1 cellular context compared by ENCODE assay signal in the genomic region with DNA sequence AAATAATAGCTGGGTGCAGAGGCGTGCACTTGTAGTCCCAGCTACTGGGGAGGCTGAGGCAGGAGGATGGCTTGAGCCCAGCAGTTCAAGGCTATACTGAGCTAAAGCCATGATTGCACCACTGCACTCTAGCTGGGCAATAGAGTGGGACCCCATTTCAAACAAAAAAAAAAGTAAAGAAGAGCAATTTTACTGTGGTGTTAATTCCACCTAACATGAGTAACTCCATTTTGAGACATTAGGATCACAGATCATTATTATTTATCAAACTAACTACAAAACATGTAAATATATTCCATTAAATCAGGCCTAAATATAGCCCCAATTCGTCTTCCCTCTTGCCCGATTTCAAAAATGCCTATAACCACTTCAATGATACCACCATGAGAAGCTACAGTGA.
TF ChIP-seq lines count a peak whose summit lies in the region.

No MANE protein-coding gene starts in this region.

TF ChIP-seq in K562, 482 proteins besides CTCF, POLR2A, EP300 and RAD21 (continued from another document and continues in another):
- TF ChIP-seq, protein P1, sequence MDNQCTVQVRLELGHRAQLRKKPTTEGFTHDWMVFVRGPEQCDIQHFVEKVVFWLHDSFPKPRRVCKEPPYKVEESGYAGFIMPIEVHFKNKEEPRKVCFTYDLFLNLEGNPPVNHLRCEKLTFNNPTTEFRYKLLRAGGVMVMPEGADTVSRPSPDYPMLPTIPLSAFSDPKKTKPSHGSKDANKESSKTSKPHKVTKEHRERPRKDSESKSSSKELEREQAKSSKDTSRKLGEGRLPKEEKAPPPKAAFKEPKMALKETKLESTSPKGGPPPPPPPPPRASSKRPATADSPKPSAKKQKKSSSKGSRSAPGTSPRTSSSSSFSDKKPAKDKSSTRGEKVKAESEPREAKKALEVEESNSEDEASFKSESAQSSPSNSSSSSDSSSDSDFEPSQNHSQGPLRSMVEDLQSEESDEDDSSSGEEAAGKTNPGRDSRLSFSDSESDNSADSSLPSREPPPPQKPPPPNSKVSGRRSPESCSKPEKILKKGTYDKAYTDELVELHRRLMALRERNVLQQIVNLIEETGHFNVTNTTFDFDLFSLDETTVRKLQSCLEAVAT (IDR thresholded peaks at IDR 0.05): no peak
- TF ChIP-seq MECOM (CRISPR knock-in tag; IDR thresholded peaks at IDR 0.05) (peak; percentile 95), TFAM (CRISPR knock-in tag; conservative IDR thresholded peaks at IDR 0.05) (no peak), ZNF507 (tag; conservative IDR thresholded peaks at IDR 0.05) (no peak; the same call in 1 of the 2 replicates), HNRNPLL (IDR thresholded peaks at IDR 0.05; ENCODE audit: low read depth, low read length, poor library complexity, severe bottlenecking) (no peak), ZNF707 (CRISPR knock-in tag; conservative IDR thresholded peaks at IDR 0.05) (peak; percentile 67), ZFX (CRISPR knock-in tag; IDR thresholded peaks at IDR 0.05) (no peak), IFI16 (CRISPR knock-in tag; IDR thresholded peaks at IDR 0.05) (peak; percentile 79), TBP (optimal IDR thresholded peaks at IDR 0.05; ENCODE audit: low read depth, low read length) (no peak), RBM14 (IDR thresholded peaks at IDR 0.05; ENCODE audit: borderline replicate concordance, insufficient read depth, low read depth, low read length) (no peak), CBX8 (IDR thresholded peaks at IDR 0.05; ENCODE audit: borderline replicate concordance, extremely low read depth, low read depth, low read length, poor library complexity, severe bottlenecking) (no peak), GABPB2 (CRISPR knock-in tag; conservative IDR thresholded peaks at IDR 0.05) (no peak), ZKSCAN3 (CRISPR knock-in tag; IDR thresholded peaks at IDR 0.05) (no peak), ATF7 (IDR thresholded peaks at IDR 0.05) (no peak), RCOR1 (IDR thresholded peaks at IDR 0.05; ENCODE audit: borderline replicate concordance in 1 of 2, low read depth in 2 of 2, low read length in 2 of 2) (no peak), MCM5 (IDR thresholded peaks at IDR 0.05; ENCODE audit: low read depth) (no peak), GTF2A2 (tag; IDR thresholded peaks at IDR 0.05) (peak; percentile 98), E2F3 (CRISPR knock-in tag; IDR thresholded peaks at IDR 0.05) (no peak), FOXJ3 (CRISPR knock-in tag; IDR thresholded peaks at IDR 0.05) (no peak), ARNT (IDR thresholded peaks at IDR 0.05) (no peak), PHTF2 (CRISPR knock-in tag; IDR thresholded peaks at IDR 0.05) (no peak), MCM2 (IDR thresholded peaks at IDR 0.05; ENCODE audit: low read depth) (no peak), PHB2 (IDR thresholded peaks at IDR 0.05; ENCODE audit: low read depth) (no peak), LEF1 (IDR thresholded peaks at IDR 0.05) (no peak), RB1 (IDR thresholded peaks at IDR 0.05; ENCODE audit: low read depth) (no peak), ZNF146 (CRISPR knock-in tag; IDR thresholded peaks at IDR 0.05; ENCODE audit: unreplicated experiment) (no peak), CBX5 (IDR thresholded peaks at IDR 0.05; ENCODE audit: borderline replicate concordance, low read depth) (no peak), FOS (IDR thresholded peaks at IDR 0.05; ENCODE audit: extremely low read depth, insufficient read length) (no peak), KLF6 (CRISPR knock-in tag; IDR thresholded peaks at IDR 0.05; ENCODE audit: borderline replicate concordance) (peak; percentile 65), MBD2 (IDR thresholded peaks at IDR 0.05; ENCODE audit: borderline replicate concordance, low read depth) (no peak), NBN (IDR thresholded peaks at IDR 0.05; ENCODE audit: low read depth) (no peak), PHF20 (IDR thresholded peaks at IDR 0.05; ENCODE audit: partially characterized antibody) (no peak), MEF2D (tag; conservative IDR thresholded peaks at IDR 0.05; ENCODE audit: low read depth) (0 out of 2 replicates have a peak, but pooled peaks have one; percentile 46), ZNF644 (tag; IDR thresholded peaks at IDR 0.05; ENCODE audit: low read depth) (no peak)
- TF ChIP-seq, protein P2, sequence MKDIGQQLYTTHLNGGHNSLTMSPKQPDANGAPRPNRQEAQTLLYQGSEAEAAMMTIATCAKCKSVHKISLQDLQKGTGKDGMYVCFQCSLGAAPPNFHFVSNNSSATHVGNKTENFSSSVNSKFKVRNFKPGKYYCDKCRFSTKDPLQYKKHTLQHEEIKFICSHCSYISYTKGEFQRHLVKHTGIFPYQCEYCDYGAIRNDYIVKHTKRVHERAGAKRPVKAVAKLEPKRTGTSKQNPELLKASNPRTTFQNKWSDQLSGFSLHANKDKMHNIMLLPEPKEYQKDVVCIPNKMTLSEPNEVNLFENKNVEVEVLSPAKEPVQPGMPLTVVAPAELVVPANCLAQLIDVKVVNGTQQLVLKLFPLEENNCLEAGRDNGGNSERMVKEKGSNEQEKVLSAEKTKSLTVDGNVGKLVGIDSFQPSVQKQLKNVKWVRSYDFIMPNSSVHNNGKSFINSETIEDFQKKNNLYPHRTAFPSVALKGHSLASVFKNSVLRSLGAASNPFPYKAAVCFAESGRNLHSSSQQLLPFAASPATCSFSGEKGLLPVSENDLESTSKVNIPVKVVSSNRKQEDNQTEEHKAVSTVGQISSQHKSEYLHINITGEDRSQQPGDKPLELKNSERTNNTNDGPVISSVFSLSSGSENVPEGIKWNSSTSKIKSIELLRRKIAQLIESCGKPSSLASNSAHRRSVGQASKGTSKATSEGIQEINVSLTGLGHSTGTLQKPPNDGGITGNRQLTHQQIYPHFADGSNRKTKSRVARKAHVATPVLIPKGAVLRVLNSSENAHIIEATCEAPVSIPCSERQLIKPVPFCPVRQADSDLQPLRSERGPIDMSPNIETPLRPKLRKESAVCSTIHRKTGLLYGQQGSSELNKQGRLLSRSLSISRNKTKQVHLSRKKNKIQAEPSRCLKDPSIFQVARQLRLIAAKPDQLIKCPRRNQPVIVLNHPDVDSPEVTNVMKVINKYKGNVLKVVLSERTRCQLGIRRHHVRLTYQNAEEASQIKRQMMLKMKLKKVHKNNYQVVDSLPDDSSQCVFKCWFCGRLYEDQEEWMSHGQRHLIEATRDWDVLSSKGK (CRISPR knock-in tag; IDR thresholded peaks at IDR 0.05): no peak
- TF ChIP-seq, protein P3, sequence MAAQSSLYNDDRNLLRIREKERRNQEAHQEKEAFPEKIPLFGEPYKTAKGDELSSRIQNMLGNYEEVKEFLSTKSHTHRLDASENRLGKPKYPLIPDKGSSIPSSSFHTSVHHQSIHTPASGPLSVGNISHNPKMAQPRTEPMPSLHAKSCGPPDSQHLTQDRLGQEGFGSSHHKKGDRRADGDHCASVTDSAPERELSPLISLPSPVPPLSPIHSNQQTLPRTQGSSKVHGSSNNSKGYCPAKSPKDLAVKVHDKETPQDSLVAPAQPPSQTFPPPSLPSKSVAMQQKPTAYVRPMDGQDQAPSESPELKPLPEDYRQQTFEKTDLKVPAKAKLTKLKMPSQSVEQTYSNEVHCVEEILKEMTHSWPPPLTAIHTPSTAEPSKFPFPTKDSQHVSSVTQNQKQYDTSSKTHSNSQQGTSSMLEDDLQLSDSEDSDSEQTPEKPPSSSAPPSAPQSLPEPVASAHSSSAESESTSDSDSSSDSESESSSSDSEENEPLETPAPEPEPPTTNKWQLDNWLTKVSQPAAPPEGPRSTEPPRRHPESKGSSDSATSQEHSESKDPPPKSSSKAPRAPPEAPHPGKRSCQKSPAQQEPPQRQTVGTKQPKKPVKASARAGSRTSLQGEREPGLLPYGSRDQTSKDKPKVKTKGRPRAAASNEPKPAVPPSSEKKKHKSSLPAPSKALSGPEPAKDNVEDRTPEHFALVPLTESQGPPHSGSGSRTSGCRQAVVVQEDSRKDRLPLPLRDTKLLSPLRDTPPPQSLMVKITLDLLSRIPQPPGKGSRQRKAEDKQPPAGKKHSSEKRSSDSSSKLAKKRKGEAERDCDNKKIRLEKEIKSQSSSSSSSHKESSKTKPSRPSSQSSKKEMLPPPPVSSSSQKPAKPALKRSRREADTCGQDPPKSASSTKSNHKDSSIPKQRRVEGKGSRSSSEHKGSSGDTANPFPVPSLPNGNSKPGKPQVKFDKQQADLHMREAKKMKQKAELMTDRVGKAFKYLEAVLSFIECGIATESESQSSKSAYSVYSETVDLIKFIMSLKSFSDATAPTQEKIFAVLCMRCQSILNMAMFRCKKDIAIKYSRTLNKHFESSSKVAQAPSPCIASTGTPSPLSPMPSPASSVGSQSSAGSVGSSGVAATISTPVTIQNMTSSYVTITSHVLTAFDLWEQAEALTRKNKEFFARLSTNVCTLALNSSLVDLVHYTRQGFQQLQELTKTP (IDR thresholded peaks at IDR 0.05; ENCODE audit: low read depth in 1 of 2, partially characterized antibody in 2 of 2): no peak
- TF ChIP-seq, protein P4, sequence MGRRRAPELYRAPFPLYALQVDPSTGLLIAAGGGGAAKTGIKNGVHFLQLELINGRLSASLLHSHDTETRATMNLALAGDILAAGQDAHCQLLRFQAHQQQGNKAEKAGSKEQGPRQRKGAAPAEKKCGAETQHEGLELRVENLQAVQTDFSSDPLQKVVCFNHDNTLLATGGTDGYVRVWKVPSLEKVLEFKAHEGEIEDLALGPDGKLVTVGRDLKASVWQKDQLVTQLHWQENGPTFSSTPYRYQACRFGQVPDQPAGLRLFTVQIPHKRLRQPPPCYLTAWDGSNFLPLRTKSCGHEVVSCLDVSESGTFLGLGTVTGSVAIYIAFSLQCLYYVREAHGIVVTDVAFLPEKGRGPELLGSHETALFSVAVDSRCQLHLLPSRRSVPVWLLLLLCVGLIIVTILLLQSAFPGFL (CRISPR knock-in tag; IDR thresholded peaks at IDR 0.05): no peak
- TF ChIP-seq, protein P5, sequence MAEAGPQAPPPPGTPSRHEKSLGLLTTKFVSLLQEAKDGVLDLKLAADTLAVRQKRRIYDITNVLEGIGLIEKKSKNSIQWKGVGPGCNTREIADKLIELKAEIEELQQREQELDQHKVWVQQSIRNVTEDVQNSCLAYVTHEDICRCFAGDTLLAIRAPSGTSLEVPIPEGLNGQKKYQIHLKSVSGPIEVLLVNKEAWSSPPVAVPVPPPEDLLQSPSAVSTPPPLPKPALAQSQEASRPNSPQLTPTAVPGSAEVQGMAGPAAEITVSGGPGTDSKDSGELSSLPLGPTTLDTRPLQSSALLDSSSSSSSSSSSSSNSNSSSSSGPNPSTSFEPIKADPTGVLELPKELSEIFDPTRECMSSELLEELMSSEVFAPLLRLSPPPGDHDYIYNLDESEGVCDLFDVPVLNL (CRISPR knock-in tag; IDR thresholded peaks at IDR 0.05; ENCODE audit: low read depth): no peak
- TF ChIP-seq, protein P6, sequence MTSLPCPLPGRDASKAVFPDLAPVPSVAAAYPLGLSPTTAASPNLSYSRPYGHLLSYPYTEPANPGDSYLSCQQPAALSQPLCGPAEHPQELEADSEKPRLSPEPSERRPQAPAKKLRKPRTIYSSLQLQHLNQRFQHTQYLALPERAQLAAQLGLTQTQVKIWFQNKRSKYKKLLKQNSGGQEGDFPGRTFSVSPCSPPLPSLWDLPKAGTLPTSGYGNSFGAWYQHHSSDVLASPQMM (CRISPR knock-in tag; IDR thresholded peaks at IDR 0.05): no peak
- TF ChIP-seq, protein P7, sequence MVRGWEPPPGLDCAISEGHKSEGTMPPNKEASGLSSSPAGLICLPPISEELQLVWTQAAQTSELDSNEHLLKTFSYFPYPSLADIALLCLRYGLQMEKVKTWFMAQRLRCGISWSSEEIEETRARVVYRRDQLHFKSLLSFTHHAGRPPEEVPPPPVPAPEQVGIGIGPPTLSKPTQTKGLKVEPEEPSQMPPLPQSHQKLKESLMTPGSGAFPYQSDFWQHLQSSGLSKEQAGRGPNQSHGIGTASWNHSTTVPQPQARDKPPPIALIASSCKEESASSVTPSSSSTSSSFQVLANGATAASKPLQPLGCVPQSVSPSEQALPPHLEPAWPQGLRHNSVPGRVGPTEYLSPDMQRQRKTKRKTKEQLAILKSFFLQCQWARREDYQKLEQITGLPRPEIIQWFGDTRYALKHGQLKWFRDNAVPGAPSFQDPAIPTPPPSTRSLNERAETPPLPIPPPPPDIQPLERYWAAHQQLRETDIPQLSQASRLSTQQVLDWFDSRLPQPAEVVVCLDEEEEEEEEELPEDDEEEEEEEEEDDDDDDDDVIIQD (CRISPR knock-in tag; IDR thresholded peaks at IDR 0.05): 0 out of 2 replicates have a peak, but pooled peaks have one; percentile 62
- TF ChIP-seq, protein P8, sequence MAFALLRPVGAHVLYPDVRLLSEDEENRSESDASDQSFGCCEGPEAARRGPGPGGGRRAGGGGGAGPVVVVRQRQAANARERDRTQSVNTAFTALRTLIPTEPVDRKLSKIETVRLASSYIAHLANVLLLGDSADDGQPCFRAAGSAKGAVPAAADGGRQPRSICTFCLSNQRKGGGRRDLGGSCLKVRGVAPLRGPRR (CRISPR knock-in tag; IDR thresholded peaks at IDR 0.05): peak; percentile 90
- TF ChIP-seq, protein P9, sequence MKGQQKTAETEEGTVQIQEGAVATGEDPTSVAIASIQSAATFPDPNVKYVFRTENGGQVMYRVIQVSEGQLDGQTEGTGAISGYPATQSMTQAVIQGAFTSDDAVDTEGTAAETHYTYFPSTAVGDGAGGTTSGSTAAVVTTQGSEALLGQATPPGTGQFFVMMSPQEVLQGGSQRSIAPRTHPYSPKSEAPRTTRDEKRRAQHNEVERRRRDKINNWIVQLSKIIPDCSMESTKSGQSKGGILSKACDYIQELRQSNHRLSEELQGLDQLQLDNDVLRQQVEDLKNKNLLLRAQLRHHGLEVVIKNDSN (CRISPR knock-in tag; IDR thresholded peaks at IDR 0.05): no peak
- TF ChIP-seq, protein P10, sequence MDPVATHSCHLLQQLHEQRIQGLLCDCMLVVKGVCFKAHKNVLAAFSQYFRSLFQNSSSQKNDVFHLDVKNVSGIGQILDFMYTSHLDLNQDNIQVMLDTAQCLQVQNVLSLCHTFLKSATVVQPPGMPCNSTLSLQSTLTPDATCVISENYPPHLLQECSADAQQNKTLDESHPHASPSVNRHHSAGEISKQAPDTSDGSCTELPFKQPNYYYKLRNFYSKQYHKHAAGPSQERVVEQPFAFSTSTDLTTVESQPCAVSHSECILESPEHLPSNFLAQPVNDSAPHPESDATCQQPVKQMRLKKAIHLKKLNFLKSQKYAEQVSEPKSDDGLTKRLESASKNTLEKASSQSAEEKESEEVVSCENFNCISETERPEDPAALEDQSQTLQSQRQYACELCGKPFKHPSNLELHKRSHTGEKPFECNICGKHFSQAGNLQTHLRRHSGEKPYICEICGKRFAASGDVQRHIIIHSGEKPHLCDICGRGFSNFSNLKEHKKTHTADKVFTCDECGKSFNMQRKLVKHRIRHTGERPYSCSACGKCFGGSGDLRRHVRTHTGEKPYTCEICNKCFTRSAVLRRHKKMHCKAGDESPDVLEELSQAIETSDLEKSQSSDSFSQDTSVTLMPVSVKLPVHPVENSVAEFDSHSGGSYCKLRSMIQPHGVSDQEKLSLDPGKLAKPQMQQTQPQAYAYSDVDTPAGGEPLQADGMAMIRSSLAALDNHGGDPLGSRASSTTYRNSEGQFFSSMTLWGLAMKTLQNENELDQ (CRISPR knock-in tag; IDR thresholded peaks at IDR 0.05; ENCODE audit: borderline replicate concordance): no peak
